ENCODE assay signal across 1 cellular context in the genomic region with DNA sequence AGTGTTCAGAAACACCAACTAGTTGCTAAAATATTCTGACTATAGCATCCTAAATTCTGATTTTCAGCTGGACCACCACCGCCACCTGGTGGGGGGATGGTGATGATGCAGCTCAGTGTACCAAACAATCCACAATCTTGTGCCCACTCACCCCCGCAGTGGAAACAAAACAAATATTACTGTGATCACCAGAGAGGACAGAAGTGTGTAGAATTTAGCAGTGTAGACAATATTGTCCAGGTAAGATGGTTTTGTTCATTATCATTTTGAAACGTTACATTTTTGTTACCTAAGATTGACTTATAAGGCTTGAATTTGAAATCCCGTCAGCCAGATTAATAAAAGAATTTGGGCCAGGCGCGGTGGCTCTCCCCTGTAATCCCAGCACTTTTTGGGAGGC.
TF ChIP-seq lines count a peak whose summit lies in the region.

No MANE protein-coding gene starts in this region.

TF ChIP-seq in HCT116, 20 proteins besides CTCF, POLR2A, EP300 and RAD21 (continued from another document):
- TF ChIP-seq TCF7L2 (IDR thresholded peaks at IDR 0.05; ENCODE audit: borderline replicate concordance, extremely low read depth, insufficient read depth, insufficient read length) (no peak), EZH2 (IDR thresholded peaks at IDR 0.05) (no peak), SIN3A (IDR thresholded peaks at IDR 0.05; ENCODE audit: low read depth) (no peak), YY1 (IDR thresholded peaks at IDR 0.05; ENCODE audit: extremely low read depth, insufficient replicate concordance, low read depth, low read length) (no peak), FOSL1 (IDR thresholded peaks at IDR 0.05; ENCODE audit: low read depth) (no peak), CEBPB (IDR thresholded peaks at IDR 0.05; ENCODE audit: low read depth) (no peak), POLR2AphosphoS5 (IDR thresholded peaks at IDR 0.05; ENCODE audit: low read depth, low read length) (no peak), EZH2phosphoT487 (IDR thresholded peaks at IDR 0.05; ENCODE audit: borderline replicate concordance) (no peak), ZNF274 (IDR thresholded peaks at IDR 0.05; ENCODE audit: low read depth, low read length) (no peak), EGR1 (IDR thresholded peaks at IDR 0.05; ENCODE audit: low read depth) (no peak), ZFX (IDR thresholded peaks at IDR 0.05) (no peak), SP1 (IDR thresholded peaks at IDR 0.05; ENCODE audit: low read depth) (no peak), CBX3 (IDR thresholded peaks at IDR 0.05; ENCODE audit: low read depth) (no peak), SRF (IDR thresholded peaks at IDR 0.05; ENCODE audit: low read depth) (no peak)
- TF ChIP-seq, protein P1, sequence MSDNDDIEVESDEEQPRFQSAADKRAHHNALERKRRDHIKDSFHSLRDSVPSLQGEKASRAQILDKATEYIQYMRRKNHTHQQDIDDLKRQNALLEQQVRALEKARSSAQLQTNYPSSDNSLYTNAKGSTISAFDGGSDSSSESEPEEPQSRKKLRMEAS (IDR thresholded peaks at IDR 0.05) = no peak
- TF ChIP-seq, protein P2, sequence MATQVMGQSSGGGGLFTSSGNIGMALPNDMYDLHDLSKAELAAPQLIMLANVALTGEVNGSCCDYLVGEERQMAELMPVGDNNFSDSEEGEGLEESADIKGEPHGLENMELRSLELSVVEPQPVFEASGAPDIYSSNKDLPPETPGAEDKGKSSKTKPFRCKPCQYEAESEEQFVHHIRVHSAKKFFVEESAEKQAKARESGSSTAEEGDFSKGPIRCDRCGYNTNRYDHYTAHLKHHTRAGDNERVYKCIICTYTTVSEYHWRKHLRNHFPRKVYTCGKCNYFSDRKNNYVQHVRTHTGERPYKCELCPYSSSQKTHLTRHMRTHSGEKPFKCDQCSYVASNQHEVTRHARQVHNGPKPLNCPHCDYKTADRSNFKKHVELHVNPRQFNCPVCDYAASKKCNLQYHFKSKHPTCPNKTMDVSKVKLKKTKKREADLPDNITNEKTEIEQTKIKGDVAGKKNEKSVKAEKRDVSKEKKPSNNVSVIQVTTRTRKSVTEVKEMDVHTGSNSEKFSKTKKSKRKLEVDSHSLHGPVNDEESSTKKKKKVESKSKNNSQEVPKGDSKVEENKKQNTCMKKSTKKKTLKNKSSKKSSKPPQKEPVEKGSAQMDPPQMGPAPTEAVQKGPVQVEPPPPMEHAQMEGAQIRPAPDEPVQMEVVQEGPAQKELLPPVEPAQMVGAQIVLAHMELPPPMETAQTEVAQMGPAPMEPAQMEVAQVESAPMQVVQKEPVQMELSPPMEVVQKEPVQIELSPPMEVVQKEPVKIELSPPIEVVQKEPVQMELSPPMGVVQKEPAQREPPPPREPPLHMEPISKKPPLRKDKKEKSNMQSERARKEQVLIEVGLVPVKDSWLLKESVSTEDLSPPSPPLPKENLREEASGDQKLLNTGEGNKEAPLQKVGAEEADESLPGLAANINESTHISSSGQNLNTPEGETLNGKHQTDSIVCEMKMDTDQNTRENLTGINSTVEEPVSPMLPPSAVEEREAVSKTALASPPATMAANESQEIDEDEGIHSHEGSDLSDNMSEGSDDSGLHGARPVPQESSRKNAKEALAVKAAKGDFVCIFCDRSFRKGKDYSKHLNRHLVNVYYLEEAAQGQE (IDR thresholded peaks at IDR 0.05; ENCODE audit: low read depth) = no peak
- TF ChIP-seq, protein P3, sequence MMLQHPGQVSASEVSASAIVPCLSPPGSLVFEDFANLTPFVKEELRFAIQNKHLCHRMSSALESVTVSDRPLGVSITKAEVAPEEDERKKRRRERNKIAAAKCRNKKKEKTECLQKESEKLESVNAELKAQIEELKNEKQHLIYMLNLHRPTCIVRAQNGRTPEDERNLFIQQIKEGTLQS (IDR thresholded peaks at IDR 0.05) = no peak
TF ChIP-seq in HCT116: peak in this region for 0.
